In the genomic region with DNA sequence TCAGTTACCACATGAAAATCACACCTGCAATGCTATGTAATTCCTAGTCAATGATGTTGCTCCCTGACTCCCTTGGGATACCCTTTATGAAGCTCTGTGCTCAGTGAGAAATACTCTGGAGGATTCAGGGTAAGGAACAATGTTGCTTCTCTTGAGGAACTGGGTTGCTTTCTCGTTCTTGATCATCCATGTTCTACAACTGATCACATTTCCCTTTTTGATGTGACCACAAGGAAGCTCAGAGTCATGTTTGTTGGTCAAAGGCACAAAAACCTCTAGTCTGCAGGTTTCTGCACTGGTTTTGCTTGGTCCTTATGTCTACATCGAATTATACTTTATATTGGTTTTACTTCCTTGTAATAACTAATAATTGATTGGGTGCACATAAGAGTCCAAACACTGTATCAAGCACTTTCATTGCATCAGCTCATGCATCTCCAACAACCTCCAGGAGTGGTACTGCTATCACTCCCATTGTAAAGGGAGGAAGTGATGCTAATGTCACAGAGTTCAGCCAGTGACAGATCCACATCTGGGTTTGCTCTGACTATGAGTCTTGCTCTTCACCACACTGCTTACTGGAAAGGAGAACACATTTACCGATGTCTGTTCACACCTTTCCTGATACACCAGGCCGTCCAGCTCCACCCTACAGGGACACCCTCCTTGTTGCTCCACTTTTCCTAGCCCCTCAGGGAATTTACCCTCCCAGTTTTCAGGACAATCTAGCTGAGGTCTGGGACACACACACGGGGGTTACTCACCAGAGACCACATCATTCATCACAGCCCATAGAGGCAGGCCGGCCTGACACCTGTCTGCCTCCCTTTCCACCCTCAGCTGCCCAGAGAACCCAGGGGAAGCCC, we compare ENCODE assay signal across 1 cellular context.
TF ChIP-seq lines count a peak whose summit lies in the region.

No MANE protein-coding gene starts in this region.

TF ChIP-seq in GM12878, 131 proteins besides CTCF, POLR2A, EP300 and RAD21 (continued from another document and continues in another):
- no peak for TF ChIP-seq E4F1 (IDR thresholded peaks at IDR 0.05; ENCODE audit: borderline replicate concordance, partially characterized antibody)
- TF ChIP-seq PBX3 (IDR thresholded peaks at IDR 0.05; ENCODE audit: insufficient replicate concordance, low read depth, low read length), result no peak
- TF ChIP-seq RBBP5 (conservative IDR thresholded peaks at IDR 0.05), result no peak
- TF ChIP-seq, protein P1, sequence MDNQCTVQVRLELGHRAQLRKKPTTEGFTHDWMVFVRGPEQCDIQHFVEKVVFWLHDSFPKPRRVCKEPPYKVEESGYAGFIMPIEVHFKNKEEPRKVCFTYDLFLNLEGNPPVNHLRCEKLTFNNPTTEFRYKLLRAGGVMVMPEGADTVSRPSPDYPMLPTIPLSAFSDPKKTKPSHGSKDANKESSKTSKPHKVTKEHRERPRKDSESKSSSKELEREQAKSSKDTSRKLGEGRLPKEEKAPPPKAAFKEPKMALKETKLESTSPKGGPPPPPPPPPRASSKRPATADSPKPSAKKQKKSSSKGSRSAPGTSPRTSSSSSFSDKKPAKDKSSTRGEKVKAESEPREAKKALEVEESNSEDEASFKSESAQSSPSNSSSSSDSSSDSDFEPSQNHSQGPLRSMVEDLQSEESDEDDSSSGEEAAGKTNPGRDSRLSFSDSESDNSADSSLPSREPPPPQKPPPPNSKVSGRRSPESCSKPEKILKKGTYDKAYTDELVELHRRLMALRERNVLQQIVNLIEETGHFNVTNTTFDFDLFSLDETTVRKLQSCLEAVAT (IDR thresholded peaks at IDR 0.05), result no peak
- TF ChIP-seq POLR2AphosphoS5 (IDR thresholded peaks at IDR 0.05; ENCODE audit: low read length), result no peak
- TF ChIP-seq HSF1 (IDR thresholded peaks at IDR 0.05; ENCODE audit: low read depth, low read length), result no peak
- TF ChIP-seq HDAC6 (IDR thresholded peaks at IDR 0.05; ENCODE audit: unreplicated experiment), result no peak
- TF ChIP-seq CBFB (IDR thresholded peaks at IDR 0.05; ENCODE audit: low read depth), result no peak
- TF ChIP-seq MXI1 (IDR thresholded peaks at IDR 0.05; ENCODE audit: low read depth, low read length), result no peak
- TF ChIP-seq SP1 (IDR thresholded peaks at IDR 0.05; ENCODE audit: low read depth, low read length), result peak; percentile 15
- 0 out of 2 replicates have a peak, but pooled peaks have one; percentile 80 for TF ChIP-seq TCF3 (IDR thresholded peaks at IDR 0.05; ENCODE audit: borderline replicate concordance, insufficient read depth, low read depth, low read length)
- TF ChIP-seq SIX5 (IDR thresholded peaks at IDR 0.05; ENCODE audit: low read depth, low read length, severe bottlenecking), result no peak
- TF ChIP-seq BHLHE40 (IDR thresholded peaks at IDR 0.05; ENCODE audit: borderline replicate concordance in 1 of 2, low read depth in 2 of 2, low read length in 1 of 2), result no peak
- TF ChIP-seq SUPT20H (IDR thresholded peaks at IDR 0.05; ENCODE audit: borderline replicate concordance, control insufficient read depth, low read depth, low read length), result no peak
- TF ChIP-seq, protein P2, sequence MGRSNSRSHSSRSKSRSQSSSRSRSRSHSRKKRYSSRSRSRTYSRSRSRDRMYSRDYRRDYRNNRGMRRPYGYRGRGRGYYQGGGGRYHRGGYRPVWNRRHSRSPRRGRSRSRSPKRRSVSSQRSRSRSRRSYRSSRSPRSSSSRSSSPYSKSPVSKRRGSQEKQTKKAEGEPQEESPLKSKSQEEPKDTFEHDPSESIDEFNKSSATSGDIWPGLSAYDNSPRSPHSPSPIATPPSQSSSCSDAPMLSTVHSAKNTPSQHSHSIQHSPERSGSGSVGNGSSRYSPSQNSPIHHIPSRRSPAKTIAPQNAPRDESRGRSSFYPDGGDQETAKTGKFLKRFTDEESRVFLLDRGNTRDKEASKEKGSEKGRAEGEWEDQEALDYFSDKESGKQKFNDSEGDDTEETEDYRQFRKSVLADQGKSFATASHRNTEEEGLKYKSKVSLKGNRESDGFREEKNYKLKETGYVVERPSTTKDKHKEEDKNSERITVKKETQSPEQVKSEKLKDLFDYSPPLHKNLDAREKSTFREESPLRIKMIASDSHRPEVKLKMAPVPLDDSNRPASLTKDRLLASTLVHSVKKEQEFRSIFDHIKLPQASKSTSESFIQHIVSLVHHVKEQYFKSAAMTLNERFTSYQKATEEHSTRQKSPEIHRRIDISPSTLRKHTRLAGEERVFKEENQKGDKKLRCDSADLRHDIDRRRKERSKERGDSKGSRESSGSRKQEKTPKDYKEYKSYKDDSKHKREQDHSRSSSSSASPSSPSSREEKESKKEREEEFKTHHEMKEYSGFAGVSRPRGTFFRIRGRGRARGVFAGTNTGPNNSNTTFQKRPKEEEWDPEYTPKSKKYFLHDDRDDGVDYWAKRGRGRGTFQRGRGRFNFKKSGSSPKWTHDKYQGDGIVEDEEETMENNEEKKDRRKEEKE (IDR thresholded peaks at IDR 0.05), result no peak
- no peak for TF ChIP-seq PML (IDR thresholded peaks at IDR 0.05; ENCODE audit: low read length)
- no peak for TF ChIP-seq ZNF207 (IDR thresholded peaks at IDR 0.05; ENCODE audit: borderline replicate concordance)
- no peak for TF ChIP-seq SMAD5 (IDR thresholded peaks at IDR 0.05; ENCODE audit: low read depth)
- 0 out of 2 replicates have a peak, but pooled peaks have one; percentile 13 for TF ChIP-seq MTA2 (IDR thresholded peaks at IDR 0.05; ENCODE audit: low read depth)
- no peak for TF ChIP-seq FOS (IDR thresholded peaks at IDR 0.05; ENCODE audit: borderline replicate concordance, extremely low read depth, insufficient read length)
- TF ChIP-seq, protein P3, sequence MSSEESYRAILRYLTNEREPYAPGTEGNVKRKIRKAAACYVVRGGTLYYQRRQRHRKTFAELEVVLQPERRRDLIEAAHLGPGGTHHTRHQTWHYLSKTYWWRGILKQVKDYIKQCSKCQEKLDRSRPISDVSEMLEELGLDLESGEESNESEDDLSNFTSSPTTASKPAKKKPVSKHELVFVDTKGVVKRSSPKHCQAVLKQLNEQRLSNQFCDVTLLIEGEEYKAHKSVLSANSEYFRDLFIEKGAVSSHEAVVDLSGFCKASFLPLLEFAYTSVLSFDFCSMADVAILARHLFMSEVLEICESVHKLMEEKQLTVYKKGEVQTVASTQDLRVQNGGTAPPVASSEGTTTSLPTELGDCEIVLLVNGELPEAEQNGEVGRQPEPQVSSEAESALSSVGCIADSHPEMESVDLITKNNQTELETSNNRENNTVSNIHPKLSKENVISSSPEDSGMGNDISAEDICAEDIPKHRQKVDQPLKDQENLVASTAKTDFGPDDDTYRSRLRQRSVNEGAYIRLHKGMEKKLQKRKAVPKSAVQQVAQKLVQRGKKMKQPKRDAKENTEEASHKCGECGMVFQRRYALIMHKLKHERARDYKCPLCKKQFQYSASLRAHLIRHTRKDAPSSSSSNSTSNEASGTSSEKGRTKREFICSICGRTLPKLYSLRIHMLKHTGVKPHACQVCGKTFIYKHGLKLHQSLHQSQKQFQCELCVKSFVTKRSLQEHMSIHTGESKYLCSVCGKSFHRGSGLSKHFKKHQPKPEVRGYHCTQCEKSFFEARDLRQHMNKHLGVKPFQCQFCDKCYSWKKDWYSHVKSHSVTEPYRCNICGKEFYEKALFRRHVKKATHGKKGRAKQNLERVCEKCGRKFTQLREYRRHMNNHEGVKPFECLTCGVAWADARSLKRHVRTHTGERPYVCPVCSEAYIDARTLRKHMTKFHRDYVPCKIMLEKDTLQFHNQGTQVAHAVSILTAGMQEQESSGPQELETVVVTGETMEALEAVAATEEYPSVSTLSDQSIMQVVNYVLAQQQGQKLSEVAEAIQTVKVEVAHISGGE (CRISPR knock-in tag; IDR thresholded peaks at IDR 0.05), result no peak
- TF ChIP-seq, protein P4, sequence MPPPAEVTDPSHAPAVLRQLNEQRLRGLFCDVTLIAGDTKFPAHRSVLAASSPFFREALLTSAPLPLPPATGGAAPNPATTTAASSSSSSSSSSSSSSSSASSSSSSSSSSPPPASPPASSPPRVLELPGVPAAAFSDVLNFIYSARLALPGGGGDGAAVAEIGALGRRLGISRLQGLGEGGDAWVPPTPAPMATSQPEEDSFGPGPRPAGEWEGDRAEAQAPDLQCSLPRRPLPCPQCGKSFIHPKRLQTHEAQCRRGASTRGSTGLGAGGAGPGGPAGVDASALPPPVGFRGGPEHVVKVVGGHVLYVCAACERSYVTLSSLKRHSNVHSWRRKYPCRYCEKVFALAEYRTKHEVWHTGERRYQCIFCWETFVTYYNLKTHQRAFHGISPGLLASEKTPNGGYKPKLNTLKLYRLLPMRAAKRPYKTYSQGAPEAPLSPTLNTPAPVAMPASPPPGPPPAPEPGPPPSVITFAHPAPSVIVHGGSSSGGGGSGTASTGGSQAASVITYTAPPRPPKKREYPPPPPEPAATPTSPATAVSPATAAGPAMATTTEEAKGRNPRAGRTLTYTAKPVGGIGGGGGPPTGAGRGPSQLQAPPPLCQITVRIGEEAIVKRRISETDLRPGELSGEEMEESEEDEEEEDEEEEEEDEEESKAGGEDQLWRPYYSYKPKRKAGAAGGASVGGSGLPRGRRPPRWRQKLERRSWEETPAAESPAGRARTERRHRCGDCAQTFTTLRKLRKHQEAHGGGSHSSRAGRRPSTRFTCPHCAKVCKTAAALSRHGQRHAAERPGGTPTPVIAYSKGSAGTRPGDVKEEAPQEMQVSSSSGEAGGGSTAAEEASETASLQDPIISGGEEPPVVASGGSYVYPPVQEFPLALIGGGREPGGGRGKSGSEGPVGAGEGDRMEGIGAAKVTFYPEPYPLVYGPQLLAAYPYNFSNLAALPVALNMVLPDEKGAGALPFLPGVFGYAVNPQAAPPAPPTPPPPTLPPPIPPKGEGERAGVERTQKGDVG (CRISPR knock-in tag; IDR thresholded peaks at IDR 0.05), result no peak
- TF ChIP-seq CHD2 (IDR thresholded peaks at IDR 0.05; ENCODE audit: borderline replicate concordance, low read depth, low read length), result no peak
- TF ChIP-seq STAT1 (conservative IDR thresholded peaks at IDR 0.05), result no peak
- no peak for TF ChIP-seq GATAD2B (conservative IDR thresholded peaks at IDR 0.05; ENCODE audit: low read depth)
- TF ChIP-seq ELK1 (IDR thresholded peaks at IDR 0.05; ENCODE audit: low read depth, low read length), result no peak
- 0 out of 2 replicates have a peak, but pooled peaks have one; percentile 10 for TF ChIP-seq FOXM1 (IDR thresholded peaks at IDR 0.05; ENCODE audit: low read depth, low read length)
- no peak for TF ChIP-seq KDM1A (IDR thresholded peaks at IDR 0.05; ENCODE audit: borderline replicate concordance)
- TF ChIP-seq, protein P5, sequence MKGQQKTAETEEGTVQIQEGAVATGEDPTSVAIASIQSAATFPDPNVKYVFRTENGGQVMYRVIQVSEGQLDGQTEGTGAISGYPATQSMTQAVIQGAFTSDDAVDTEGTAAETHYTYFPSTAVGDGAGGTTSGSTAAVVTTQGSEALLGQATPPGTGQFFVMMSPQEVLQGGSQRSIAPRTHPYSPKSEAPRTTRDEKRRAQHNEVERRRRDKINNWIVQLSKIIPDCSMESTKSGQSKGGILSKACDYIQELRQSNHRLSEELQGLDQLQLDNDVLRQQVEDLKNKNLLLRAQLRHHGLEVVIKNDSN (IDR thresholded peaks at IDR 0.05; ENCODE audit: borderline replicate concordance, extremely low read length, insufficient read depth, low read depth, low read length), result no peak
